In genomic region chr1:11065796-11066195, GRCh38 we compare ENCODE assay signal across 1 cellular context.
TF ChIP-seq lines count a peak whose summit lies in the region.

No MANE protein-coding gene starts in this region.

TF ChIP-seq in HepG2, 621 proteins besides CTCF, POLR2A, EP300 and RAD21:
- TF ChIP-seq ZNF121 (CRISPR knock-in tag; IDR thresholded peaks at IDR 0.05) (peak; percentile 60; the same call in 1 of the 2 replicates), SIX1 (CRISPR knock-in tag; IDR thresholded peaks at IDR 0.05; ENCODE audit: borderline replicate concordance) (no peak)
